ENCODE assay signal across 24 cellular contexts in genomic region chr10:114453576-114453975, GRCh38. TPM values are rescaled to one million over a fixed set of nuclear protein-coding genes. Genes with fewer than 3 reads are reported as not detected.
DNase-seq lines count a peak whose midpoint lies in the region; ATAC-seq and TF ChIP-seq lines count a peak whose summit lies in the region.
"Had no signal": no experiment of that assay in that cellular context is flagged by ENCODE, and none has a peak within 500 bp of the region (broad histone marks: within the 10 kb centered on the region; RNA-seq: fewer than 3 reads in every experiment).

No MANE protein-coding gene starts in this region.

- no peak overlapping the region for H3K4me3 Mint-ChIP-seq in activated naive CD8-positive, alpha-beta T cell
- H3K4me3 Mint-ChIP-seq in activated naive CD8-positive, alpha-beta T cell treated with anti-CD3 and anti-CD28 coated beads, Interleukin-2, amount 50 U/mL, for 24 hours = no peak overlapping the region
- H3K4me3 Mint-ChIP-seq in endodermal cell = no peak overlapping the region
- no peak overlapping the region for H3K4me3 Mint-ChIP-seq in naive thymus-derived CD8-positive, alpha-beta T cell
- H3K4me3 Mint-ChIP-seq in activated CD8-positive, alpha-beta T cell treated with anti-CD3 and anti-CD28 coated beads, Interleukin-2, amount 10 ng/mL, durations not matched to agents 7 days and 5 days = no peak overlapping the region
- H3K4me3 Mint-ChIP-seq: CD4-positive, CD25-positive, alpha-beta regulatory T cell had no signal

- peaks cover 35% of the 10 kb centered on the region for H3K4me1 Mint-ChIP-seq in activated naive CD8-positive, alpha-beta T cell (ENCODE audit: low read depth)
- peaks cover 4% of the 10 kb centered on the region for H3K4me1 Mint-ChIP-seq in activated naive CD8-positive, alpha-beta T cell treated with anti-CD3 and anti-CD28 coated beads, Interleukin-2, amount 50 U/mL, for 24 hours
- H3K4me1 Mint-ChIP-seq in endodermal cell = no peaks in the 10 kb centered on the region
- H3K4me1 Mint-ChIP-seq in naive thymus-derived CD8-positive, alpha-beta T cell = peaks cover 3 to 42% (median 26%) of the 10 kb centered on the region in 4 donors
- no peaks in the 10 kb centered on the region for H3K4me1 Mint-ChIP-seq in activated CD8-positive, alpha-beta T cell treated with anti-CD3 and anti-CD28 coated beads, Interleukin-2, amount 10 ng/mL, durations not matched to agents 7 days and 5 days (ENCODE audit: low read depth)

- H3K27ac ChIP-seq in endodermal cell (ENCODE audit: low read depth, low read length) = no peak overlapping the region
- no peak overlapping the region for H3K27ac ChIP-seq in uterus
- H3K27ac ChIP-seq: BLaER1 had no signal

- H3K27me3 Mint-ChIP-seq in activated naive CD8-positive, alpha-beta T cell = no peaks in the 10 kb centered on the region
- H3K27me3 Mint-ChIP-seq in activated naive CD8-positive, alpha-beta T cell treated with anti-CD3 and anti-CD28 coated beads, Interleukin-2, amount 50 U/mL, for 24 hours = no peaks in the 10 kb centered on the region
- no peaks in the 10 kb centered on the region for H3K27me3 Mint-ChIP-seq in endodermal cell (ENCODE audit: insufficient read depth)
- no peaks in the 10 kb centered on the region for H3K27me3 Mint-ChIP-seq in naive thymus-derived CD8-positive, alpha-beta T cell
- H3K27me3 Mint-ChIP-seq in activated CD8-positive, alpha-beta T cell treated with anti-CD3 and anti-CD28 coated beads, Interleukin-2, amount 10 ng/mL, durations not matched to agents 7 days and 5 days (ENCODE audit: low read depth) = no peaks in the 10 kb centered on the region
- H3K27me3 Mint-ChIP-seq: CD4-positive, CD25-positive, alpha-beta regulatory T cell had no signal

- POLR2A ChIA-PET in naive thymus-derived CD8-positive, alpha-beta T cell (lab: Charles Lee) = interaction anchor here (0.5 kb wide), 1 partner anchor 74 kb away, joined by 3 read pairs; no protein-coding TSS in a partner anchor
- POLR2A ChIA-PET in activated CD8-positive, alpha-beta T cell treated with anti-CD3 and anti-CD28 coated beads, Interleukin-2, amount 10 ng/mL, durations not matched to agents 7 days and 5 days (lab: Charles Lee) = no interaction called here

- no peak overlapping the region for H3K9ac ChIP-seq in endodermal cell (ENCODE audit: extremely low read depth, low read length, poor library complexity, severe bottlenecking)
- H3K9ac ChIP-seq: BLaER1 had no signal

- intact Hi-C loops in uterus (cut with DNase I; ENCODE audit: low total_unique reads) = no loop called here

- H3K27ac Mint-ChIP-seq in activated naive CD8-positive, alpha-beta T cell = peak overlapping the region; percentile 30
- no peak overlapping the region for H3K27ac Mint-ChIP-seq in activated naive CD8-positive, alpha-beta T cell treated with anti-CD3 and anti-CD28 coated beads, Interleukin-2, amount 50 U/mL, for 24 hours
- no peak overlapping the region for H3K27ac Mint-ChIP-seq in endodermal cell
- peak overlapping the region in 9 of 10 donors; percentile 12 to 94 (median 61) for H3K27ac Mint-ChIP-seq in naive thymus-derived CD8-positive, alpha-beta T cell
- no peak overlapping the region for H3K27ac Mint-ChIP-seq in activated CD8-positive, alpha-beta T cell treated with anti-CD3 and anti-CD28 coated beads, Interleukin-2, amount 10 ng/mL, durations not matched to agents 7 days and 5 days

- H3K36me3 ChIP-seq in endodermal cell (ENCODE audit: control insufficient read depth, insufficient read depth, low read length) (peaks cover 5% of the 10 kb centered on the region), uterus (no peaks in the 10 kb centered on the region)
- H3K36me3 ChIP-seq: BLaER1 had no signal

- no peaks in the 10 kb centered on the region for H3K9me3 ChIP-seq in endodermal cell (ENCODE audit: control insufficient read depth, low read length)
- no peaks in the 10 kb centered on the region for H3K9me3 ChIP-seq in uterus
- H3K9me3 ChIP-seq: BLaER1, MG63 had no signal

- no peak for TF ChIP-seq CTCF in endodermal cell (conservative IDR thresholded peaks at IDR 0.05)
- no peak for TF ChIP-seq CTCF in uterus (IDR thresholded peaks at IDR 0.05)

- H3K27me3 ChIP-seq in endodermal cell (ENCODE audit: control insufficient read depth, insufficient read depth, low read length, poor library complexity, severe bottlenecking) (no peaks in the 10 kb centered on the region), uterus (no peaks in the 10 kb centered on the region)
- H3K27me3 ChIP-seq: BLaER1, MG63 had no signal

- 88 to 92% methylated on average over 9 of the region's 9 CpGs for WGBS in endodermal cell (ENCODE audit: insufficient coverage in 1 of 2, insufficient read length in 1 of 2), 2 experiments

- no peak overlapping the region for H3K4me3 ChIP-seq in endodermal cell (ENCODE audit: low read length)
- no peak overlapping the region for H3K4me3 ChIP-seq in uterus
- H3K4me3 ChIP-seq: BLaER1, MG63 had no signal

- CTCF ChIA-PET in activated CD8-positive, alpha-beta T cell treated with anti-CD3 and anti-CD28 coated beads, Interleukin-2, amount 10 ng/mL, durations not matched to agents 7 days and 5 days (lab: Charles Lee) = interaction anchor here (0.6 to 4.1 kb wide), 2 partner anchors 150 to 287 kb away, joined by 3 to 19 read pairs; no protein-coding TSS in a partner anchor

- DNase-seq in activated naive CD8-positive, alpha-beta T cell treated with anti-CD3 and anti-CD28 coated beads, Interleukin-2, amount 50 U/mL, for 24 hours = no peak
- DNase-seq in endodermal cell = peak; percentile 62
- no peak for DNase-seq in naive thymus-derived CD8-positive, alpha-beta T cell
- DNase-seq in activated CD8-positive, alpha-beta T cell treated with anti-CD3 and anti-CD28 coated beads, Interleukin-2, amount 10 ng/mL, durations not matched to agents 7 days and 5 days = no peak
- DNase-seq in uterus = no peak
- DNase-seq in left lobe of liver (ENCODE audit: low spot score) = no peak
- DNase-seq: CD4-positive, CD25-positive, alpha-beta regulatory T cell; COR-L47; EL; GF-D8; GOT3; HCEC 1CT; IMR-90; KG1; MG63; NCI-H1105 treated with DMSO at 0.1 percent for 48 hours; NCI-H146; NCI-H1930; NCI-H2107; NCI-H526; Right ventricle myocardium superior; RPMI8226 had no signal

- H3K4me1 ChIP-seq in endodermal cell (ENCODE audit: control insufficient read depth, insufficient read depth, low read length) (no peaks in the 10 kb centered on the region), uterus (no peaks in the 10 kb centered on the region)
- H3K4me1 ChIP-seq: BLaER1 had no signal

- no peaks in the 10 kb centered on the region for H3K9me3 Mint-ChIP-seq in activated naive CD8-positive, alpha-beta T cell (ENCODE audit: low read depth)
- no peaks in the 10 kb centered on the region for H3K9me3 Mint-ChIP-seq in activated naive CD8-positive, alpha-beta T cell treated with anti-CD3 and anti-CD28 coated beads, Interleukin-2, amount 50 U/mL, for 24 hours
- no peaks in the 10 kb centered on the region for H3K9me3 Mint-ChIP-seq in endodermal cell
- no peaks in the 10 kb centered on the region for H3K9me3 Mint-ChIP-seq in naive thymus-derived CD8-positive, alpha-beta T cell
- no peaks in the 10 kb centered on the region for H3K9me3 Mint-ChIP-seq in activated CD8-positive, alpha-beta T cell treated with anti-CD3 and anti-CD28 coated beads, Interleukin-2, amount 10 ng/mL, durations not matched to agents 7 days and 5 days (ENCODE audit: insufficient read depth)

- peaks cover 4% of the 10 kb centered on the region for H3K36me3 Mint-ChIP-seq in activated naive CD8-positive, alpha-beta T cell
- H3K36me3 Mint-ChIP-seq in activated naive CD8-positive, alpha-beta T cell treated with anti-CD3 and anti-CD28 coated beads, Interleukin-2, amount 50 U/mL, for 24 hours (ENCODE audit: low read depth) = peaks cover 17% of the 10 kb centered on the region
- peaks cover 10% of the 10 kb centered on the region for H3K36me3 Mint-ChIP-seq in endodermal cell (ENCODE audit: low read depth)
- H3K36me3 Mint-ChIP-seq in naive thymus-derived CD8-positive, alpha-beta T cell = peaks cover 5 to 87% (median 19%) of the 10 kb centered on the region in 3 donors
- H3K36me3 Mint-ChIP-seq in activated CD8-positive, alpha-beta T cell treated with anti-CD3 and anti-CD28 coated beads, Interleukin-2, amount 10 ng/mL, durations not matched to agents 7 days and 5 days (ENCODE audit: low read depth) = peaks cover 25% of the 10 kb centered on the region

- ATAC-seq in activated naive CD8-positive, alpha-beta T cell treated with anti-CD3 and anti-CD28 coated beads, Interleukin-2, amount 50 U/mL, for 24 hours = no peak
- no peak for ATAC-seq in naive thymus-derived CD8-positive, alpha-beta T cell
- ATAC-seq in activated CD8-positive, alpha-beta T cell treated with anti-CD3 and anti-CD28 coated beads, Interleukin-2, amount 10 ng/mL, durations not matched to agents 7 days and 5 days = no peak
- ATAC-seq in left lobe of liver = no peak

- no peak for TF ChIP-seq POLR2A in uterus (IDR thresholded peaks at IDR 0.05)

RNA-seq across cellular contexts. Expression of gene AFAP1L2, which starts 49.3 kb away (rescaled TPM):
- 1 to 10 TPM; 1.5 to 2.2 TPM for total RNA-seq in endodermal cell
- polyA plus RNA-seq in endodermal cell (2013, experiment 1 of 2) = 4.6 TPM
- polyA plus RNA-seq in endodermal cell (2013, experiment 2 of 2) = 3.9 TPM
- total RNA-seq in naive thymus-derived CD8-positive, alpha-beta T cell = 1 to 10 TPM; 1.3 to 1.8 TPM
- polyA plus RNA-seq in naive thymus-derived CD8-positive, alpha-beta T cell = 1 to 10 TPM; 1.6 to 2.3 (median 2.2) TPM
- total RNA-seq in activated CD8-positive, alpha-beta T cell treated with anti-CD3 and anti-CD28 coated beads, Interleukin-2, amount 10 ng/mL, durations not matched to agents 7 days and 5 days = 1 to 10 TPM; 4.0 to 4.8 TPM
- 10 to 100 TPM; 28.4 to 86.6 (median 48.6) TPM for total RNA-seq in uterus
- total RNA-seq in left lobe of liver = 1.3 TPM

Comparison
In these comparisons a context has a peak if more than half of its experiments do, and no peak if none do; other contexts are left out.
1. H3K27ac Mint-ChIP-seq: peak in activated naive CD8-positive, alpha-beta T cell (single experiment) and naive thymus-derived CD8-positive, alpha-beta T cell (9 of 10); none in activated naive CD8-positive, alpha-beta T cell treated with anti-CD3 and anti-CD28 coated beads, Interleukin-2, amount 50 U/mL, for 24 hours (single experiment), endodermal cell (single experiment) and activated CD8-positive, alpha-beta T cell treated with anti-CD3 and anti-CD28 coated beads, Interleukin-2, amount 10 ng/mL, durations not matched to agents 7 days and 5 days (single experiment).
2. RNA of gene AFAP1L2, which starts 49.3 kb away (total RNA-seq): 28.4 to 86.6 TPM in uterus; 4.0 to 4.8 TPM in activated CD8-positive, alpha-beta T cell treated with anti-CD3 and anti-CD28 coated beads, Interleukin-2, amount 10 ng/mL, durations not matched to agents 7 days and 5 days, 1.5 to 2.2 TPM in endodermal cell, 1.3 to 1.8 TPM in naive thymus-derived CD8-positive, alpha-beta T cell and 1.3 TPM in left lobe of liver (single experiment); every median in the first group is over 4 times any median in the second.